In the genomic region with DNA sequence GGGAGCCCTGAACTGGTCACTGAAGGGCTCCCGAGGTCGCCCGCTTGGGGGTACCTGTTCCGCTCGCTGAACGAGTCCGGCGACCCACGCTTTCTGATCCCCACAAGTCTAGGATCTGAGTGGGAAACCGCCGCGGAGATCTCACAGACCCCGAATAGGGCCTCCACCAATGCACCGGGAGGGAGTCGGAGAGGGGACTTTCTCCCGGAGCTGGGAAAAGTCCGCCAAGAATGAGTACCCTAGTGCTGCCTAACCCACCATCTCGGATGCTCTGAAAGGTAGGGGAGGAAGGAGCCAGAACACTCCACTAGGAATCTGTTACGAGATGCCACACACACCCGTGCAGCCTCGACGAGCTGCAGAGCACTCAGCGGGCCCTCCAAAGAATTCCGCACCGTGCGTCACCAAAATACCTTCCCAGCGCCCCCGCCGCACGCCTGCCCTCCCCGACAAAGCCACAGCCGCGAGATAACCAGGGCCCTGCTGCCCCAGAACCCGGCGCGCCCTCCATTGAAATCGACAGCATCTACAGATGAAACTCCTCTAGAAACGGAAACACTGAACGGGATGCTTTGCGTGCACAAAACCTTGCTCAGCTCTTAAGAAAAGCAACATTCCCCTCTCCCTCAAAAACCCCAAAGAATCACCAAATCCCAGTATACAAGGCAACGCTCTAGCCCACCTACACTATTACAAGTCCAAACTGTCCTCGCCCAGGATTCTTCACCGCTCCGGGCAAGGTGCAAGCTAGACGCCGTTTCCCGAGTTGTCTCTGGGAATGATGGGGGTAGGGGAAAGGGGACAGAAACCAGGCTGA, we compare ENCODE assay signal across 1 cellular context.
TF ChIP-seq lines count a peak whose summit lies in the region.

No MANE protein-coding gene starts in this region.

TF ChIP-seq in H1, 55 proteins besides CTCF, POLR2A, EP300 and RAD21 (continued from another document):
- TF ChIP-seq E2F6 (IDR thresholded peaks at IDR 0.05): 0 out of 2 replicates have a peak, but pooled peaks have one; percentile 6
- TF ChIP-seq EZH2 (IDR thresholded peaks at IDR 0.05; ENCODE audit: low read depth, low read length, severe bottlenecking): peak; percentile 80
- TF ChIP-seq KDM1A (IDR thresholded peaks at IDR 0.05; ENCODE audit: borderline replicate concordance, low read length): 0 out of 2 replicates have a peak, but pooled peaks have one; percentile 2
- no peak for TF ChIP-seq POU5F1 (IDR thresholded peaks at IDR 0.05; ENCODE audit: low read depth, low read length)
- no peak for TF ChIP-seq ATF2 (IDR thresholded peaks at IDR 0.05; ENCODE audit: low read length)
- no peak for TF ChIP-seq USF2 (IDR thresholded peaks at IDR 0.05; ENCODE audit: low read length)
- 0 out of 2 replicates have a peak, but pooled peaks have one; percentile 15 for TF ChIP-seq EGR1 (IDR thresholded peaks at IDR 0.05; ENCODE audit: borderline replicate concordance, low read depth, low read length)
- peak; percentile 17; the same call in 1 of the 2 replicates for TF ChIP-seq MAX (IDR thresholded peaks at IDR 0.05)
- 0 out of 2 replicates have a peak, but pooled peaks have one; percentile 16 for TF ChIP-seq YY1 (IDR thresholded peaks at IDR 0.05; ENCODE audit: low read depth, low read length)
TF ChIP-seq in H1: peak in this region for 10.
